ENCODE assay signal across 11 cellular contexts in the genomic region with DNA sequence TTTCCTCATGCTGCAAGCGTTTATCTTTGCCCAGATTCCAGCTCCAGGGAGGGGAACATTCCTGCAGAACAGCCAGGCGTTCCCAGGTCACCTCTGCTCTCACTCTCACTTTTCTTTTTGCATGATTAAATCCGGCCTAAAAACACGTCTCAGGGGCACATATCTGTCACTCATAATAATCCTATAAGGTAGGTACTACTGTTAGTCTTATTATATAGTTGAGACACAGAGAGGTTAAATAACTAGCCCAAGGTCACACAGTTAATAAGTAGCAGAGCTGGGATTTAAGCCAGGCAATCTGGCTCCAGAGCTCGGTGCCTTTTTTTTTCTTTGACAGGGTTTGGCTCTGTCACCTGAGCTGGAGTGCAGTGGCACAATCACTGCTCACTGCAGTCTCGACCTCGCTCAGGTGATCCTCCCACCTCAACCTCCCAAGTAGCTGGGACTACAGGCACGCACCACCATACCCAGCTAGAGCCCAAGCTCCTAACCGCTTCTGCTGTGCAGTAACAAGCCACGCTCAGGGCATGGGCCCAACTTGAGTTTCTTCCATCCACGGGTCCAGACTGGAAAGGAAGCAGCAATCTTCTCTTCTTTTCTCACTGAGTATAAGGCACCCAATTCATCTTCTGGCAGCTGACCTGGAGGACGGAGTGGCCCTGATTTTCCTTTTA.
DNase-seq lines count a peak whose midpoint lies in the region; ATAC-seq and TF ChIP-seq lines count a peak whose summit lies in the region.
"Had no signal": no experiment of that assay in that cellular context is flagged by ENCODE, and none has a peak within 500 bp of the region (broad histone marks: within the 10 kb centered on the region; RNA-seq: fewer than 3 reads in every experiment).

No MANE protein-coding gene starts in this region.

- H3K27me3 Mint-ChIP-seq in immature natural killer cell (ENCODE audit: low read depth in 3 of 3): peaks cover 0 to 5% (median under 1%) of the 10 kb centered on the region in 3 donors
- H3K27me3 Mint-ChIP-seq: activated CD8-positive, alpha-beta T cell treated with anti-CD3 and anti-CD28 coated beads for 36 hours had no signal

- H3K27ac Mint-ChIP-seq in immature natural killer cell: peak overlapping the region in 4 of 6 donors; percentile 7 to 51 (median 15)
- H3K27ac Mint-ChIP-seq: activated CD8-positive, alpha-beta T cell treated with anti-CD3 and anti-CD28 coated beads for 36 hours had no signal

- peaks cover 20% of the 10 kb centered on the region for H3K4me1 ChIP-seq in GM23248 (ENCODE audit: insufficient read depth)
- H3K4me1 ChIP-seq in body of pancreas: peaks cover 64% of the 10 kb centered on the region

- H3K4me3 ChIP-seq in GM23248: no peak overlapping the region
- no peak overlapping the region for H3K4me3 ChIP-seq in body of pancreas
- no peak overlapping the region for H3K4me3 ChIP-seq in retinal pigment epithelial cell (ENCODE audit: low read length)

- intact Hi-C loops in body of pancreas (cut with DNase I): no loop called here

- DNase-seq in GM23248 (peak; percentile 65), body of pancreas (peak; percentile 68 to 87 (median 81)), immature natural killer cell (no peak), retinal pigment epithelial cell (ENCODE audit: low read depth) (peak; percentile 82), DMS 273 treated with DMSO at 0.1 percent for 48 hours (lab: John Stamatoyannopoulos, UW) (no peak)
- DNase-seq: activated CD8-positive, alpha-beta T cell treated with anti-CD3 and anti-CD28 coated beads for 36 hours; NCI-H1417; nucleus accumbens had no signal

- in situ Hi-C loops in GM23248 (cut with MboI): no loop called here

- H2AFZ ChIP-seq in GM23248: no peak overlapping the region

- H3K9me3 ChIP-seq in GM23248 (ENCODE audit: low read depth) (no peaks in the 10 kb centered on the region), body of pancreas (no peaks in the 10 kb centered on the region)

- H3K4me1 Mint-ChIP-seq in immature natural killer cell: peaks cover 0 to 1% of the 10 kb centered on the region in 2 donors

- TF ChIP-seq CTCF in body of pancreas (IDR thresholded peaks at IDR 0.05) (no peak), retinal pigment epithelial cell (conservative IDR thresholded peaks at IDR 0.05; ENCODE audit: low read depth, low read length) (no peak)

- H3K9ac ChIP-seq in GM23248: no peak overlapping the region

- no peak for TF ChIP-seq POLR2A in body of pancreas (IDR thresholded peaks at IDR 0.05)

- H3K27ac ChIP-seq in GM23248: no peak overlapping the region
- H3K27ac ChIP-seq in body of pancreas: peak overlapping the region; percentile 60 to 85 (median 83)

- H3F3A ChIP-seq in GM23248 (ENCODE audit: insufficient read depth): no peaks in the 10 kb centered on the region

- H3K27me3 ChIP-seq in GM23248 (replicated peaks; ENCODE audit: insufficient read depth): no peaks in the 10 kb centered on the region
- H3K27me3 ChIP-seq in body of pancreas: no peaks in the 10 kb centered on the region

- H3K9me2 ChIP-seq in GM23248 (ENCODE audit: insufficient read depth): no peaks in the 10 kb centered on the region

- ATAC-seq in body of pancreas: peak; percentile 88
- ATAC-seq in HG02938 (IDR thresholded peaks at IDR 0.05; ENCODE audit: unreplicated experiment): no peak
- ATAC-seq in HG02970 (IDR thresholded peaks at IDR 0.05; ENCODE audit: low FRiP score, unreplicated experiment): no peak
- no peak for ATAC-seq in GM18520 (IDR thresholded peaks at IDR 0.05; ENCODE audit: unreplicated experiment)
- ATAC-seq: activated CD8-positive, alpha-beta T cell treated with anti-CD3 and anti-CD28 coated beads for 36 hours had no signal

- no peak overlapping the region for H3K4me2 ChIP-seq in GM23248 (ENCODE audit: unreplicated experiment)

- no peaks in the 10 kb centered on the region for H4K20me1 ChIP-seq in GM23248 (ENCODE audit: insufficient read depth)

- no peak overlapping the region for H3K4me3 Mint-ChIP-seq in immature natural killer cell
- H3K4me3 Mint-ChIP-seq: activated CD8-positive, alpha-beta T cell treated with anti-CD3 and anti-CD28 coated beads for 36 hours had no signal

- WGBS in GM23248 (ENCODE audit: low coverage in 1 of 2, low lambda C conversion rate in 2 of 2, missing lambda C conversion rate in 2 of 2), 2 experiments: 37 to 38% methylated on average over 12 of the region's 12 CpGs
- WGBS in body of pancreas, 2 donors: 20 to 37% methylated on average over 12 of the region's 12 CpGs

- H3K79me2 ChIP-seq in GM23248 (ENCODE audit: insufficient read depth): no peaks in the 10 kb centered on the region

- H3K9me3 Mint-ChIP-seq in immature natural killer cell: no peaks in the 10 kb centered on the region
- H3K9me3 Mint-ChIP-seq: activated CD8-positive, alpha-beta T cell treated with anti-CD3 and anti-CD28 coated beads for 36 hours had no signal

- H3K36me3 Mint-ChIP-seq in immature natural killer cell: peaks cover 0 to 8% (median 0%) of the 10 kb centered on the region in 3 donors

- no peaks in the 10 kb centered on the region for H3K36me3 ChIP-seq in GM23248 (ENCODE audit: low read depth)
- H3K36me3 ChIP-seq in body of pancreas (replicated peaks in 1 of 2; ENCODE audit: insufficient read depth in 1 of 2, low read depth in 2 of 2): no peaks in the 10 kb centered on the region

Comparison
In these comparisons a context has a peak if more than half of its experiments do, and no peak if none do; other contexts are left out.
1. DNase-seq: peak in GM23248 (single experiment), body of pancreas (4 of 4) and retinal pigment epithelial cell (single experiment); none in immature natural killer cell (0 of 3) and DMS 273 treated with DMSO at 0.1 percent for 48 hours (single experiment).